Comparison of ENCODE assay signal across 37 cellular contexts in genomic region chr5:53856491-53856890, GRCh38.
"Had no signal": no experiment of that assay in that cellular context is flagged by ENCODE, and none has a peak within 500 bp of the region (broad histone marks: within the 10 kb centered on the region; RNA-seq: fewer than 3 reads in every experiment).

No MANE protein-coding gene starts in this region.

- H3K27me3 ChIP-seq: body of pancreas, brain microvascular endothelial cell, breast epithelium, cardiac muscle cell had no signal

- ATAC-seq: activated CD8-positive, alpha-beta memory T cell treated with anti-CD3 and anti-CD28 coated beads, Interleukin-2, amount 10 ng/mL, durations not matched to agents 7 days and 5 days; activated CD8-positive, alpha-beta T cell treated with anti-CD3 and anti-CD28 coated beads, Interleukin-2, amount 10 ng/mL, durations not matched to agents 7 days and 5 days; activated naive CD8-positive, alpha-beta T cell treated with anti-CD3 and anti-CD28 coated beads, Interleukin-2, amount 50 U/mL, for 24 hours; body of pancreas; T-cell had no signal

- H3K27me3 Mint-ChIP-seq: activated CD4-positive, alpha-beta memory T cell treated with anti-CD3 and anti-CD28 coated beads, Interleukin-2, amount 10 ng/mL, durations not matched to agents 7 days and 5 days; activated CD4-positive, alpha-beta T cell treated with anti-CD3 and anti-CD28 coated beads, Interleukin-2, amount 10 ng/mL, durations not matched to agents 7 days and 5 days; activated CD8-positive, alpha-beta memory T cell treated with anti-CD3 and anti-CD28 coated beads, Interleukin-2, amount 10 ng/mL, durations not matched to agents 7 days and 5 days; activated naive CD4-positive, alpha-beta T cell treated with anti-CD3 and anti-CD28 coated beads, Interleukin-2, amount 10 ng/mL, durations not matched to agents 7 days and 5 days; activated naive CD8-positive, alpha-beta T cell treated with anti-CD3 and anti-CD28 coated beads, Interleukin-2, amount 10 ng/mL, durations not matched to agents 7 days and 5 days had no signal

- H3K4me1 ChIP-seq: body of pancreas, breast epithelium had no signal

- H3K36me3 ChIP-seq: brain microvascular endothelial cell, breast epithelium, cardiac muscle cell had no signal

- DNase-seq: activated B cell treated with CpG ODN at 0.5 μM for 24 hours; activated CD4-positive, alpha-beta memory T cell treated with anti-CD3 and anti-CD28 coated beads, Interleukin-2, amount 10 ng/mL, durations not matched to agents 7 days and 5 days; activated CD4-positive, alpha-beta T cell treated with anti-CD3 and anti-CD28 coated beads for 48 hours; activated CD4-positive, alpha-beta T cell treated with anti-CD3 and anti-CD28 coated beads, Interleukin-2, amount 10 ng/mL, durations not matched to agents 7 days and 5 days; activated CD4-positive, alpha-beta T cell treated with anti-CD3 and anti-CD28 coated beads, Interleukin-2, amount 50 U/mL, for 48 hours; activated CD4-positive, CD25-positive, alpha-beta regulatory T cell treated with anti-CD3 and anti-CD28 coated beads, Interleukin-2, amount 50 U/mL, for 72 hours; activated CD8-positive, alpha-beta memory T cell treated with anti-CD3 and anti-CD28 coated beads for 24 hours; activated CD8-positive, alpha-beta memory T cell treated with anti-CD3 and anti-CD28 coated beads, Interleukin-2, amount 10 ng/mL, durations not matched to agents 7 days and 5 days; activated CD8-positive, alpha-beta memory T cell treated with anti-CD3 and anti-CD28 coated beads, Interleukin-2, amount 50 U/mL, for 48 hours; activated CD8-positive, alpha-beta T cell treated with anti-CD3 and anti-CD28 coated beads, Interleukin-2, amount 10 ng/mL, durations not matched to agents 7 days and 5 days; activated effector memory CD4-positive, alpha-beta T cell treated with Interleukin-2 at 50 U/mL for 16 hours; activated gamma-delta T cell; activated naive CD4-positive, alpha-beta T cell treated with anti-CD3 and anti-CD28 coated beads, Interleukin-2, amount 10 ng/mL, durations not matched to agents 7 days and 5 days; activated naive CD4-positive, alpha-beta T cell treated with Interleukin-2 at 50 U/mL for 16 hours; activated naive CD8-positive, alpha-beta T cell treated with anti-CD3 and anti-CD28 coated beads, Interleukin-2, amount 10 ng/mL, durations not matched to agents 7 days and 5 days; activated naive CD8-positive, alpha-beta T cell treated with anti-CD3 and anti-CD28 coated beads, Interleukin-2, amount 50 U/mL, for 24 hours; activated T-cell treated with anti-CD3 and anti-CD28 coated beads, Interleukin-2, amount 50 U/mL, for 24 hours; activated T-cell treated with anti-CD3 and anti-CD28 coated beads, Interleukin-2, amount 50 U/mL, for 48 hours; amniotic stem cell; aorta; body of pancreas; brain microvascular endothelial cell; caudate nucleus; cerebellar nuclear complex; T-cell; T-helper 2 cell; T-helper 9 cell had no signal

- H3K4me3 ChIP-seq: body of pancreas, breast epithelium, cardiac muscle cell had no signal

- H3K4me3 Mint-ChIP-seq: activated B cell treated with CpG ODN at 0.5 μM for 24 hours; activated CD4-positive, alpha-beta memory T cell treated with anti-CD3 and anti-CD28 coated beads, Interleukin-2, amount 10 ng/mL, durations not matched to agents 7 days and 5 days; activated CD4-positive, alpha-beta T cell treated with anti-CD3 and anti-CD28 coated beads, Interleukin-2, amount 10 ng/mL, durations not matched to agents 7 days and 5 days; activated CD8-positive, alpha-beta memory T cell treated with anti-CD3 and anti-CD28 coated beads, Interleukin-2, amount 10 ng/mL, durations not matched to agents 7 days and 5 days; activated CD8-positive, alpha-beta T cell treated with anti-CD3 and anti-CD28 coated beads, Interleukin-2, amount 10 ng/mL, durations not matched to agents 7 days and 5 days; activated naive CD4-positive, alpha-beta T cell treated with anti-CD3 and anti-CD28 coated beads, Interleukin-2, amount 10 ng/mL, durations not matched to agents 7 days and 5 days; activated naive CD4-positive, alpha-beta T cell treated with anti-CD3 and anti-CD28 coated beads, Interleukin-2, amount 50 U/mL, for 24 hours; activated naive CD8-positive, alpha-beta T cell; activated naive CD8-positive, alpha-beta T cell treated with anti-CD3 and anti-CD28 coated beads, Interleukin-2, amount 10 ng/mL, durations not matched to agents 7 days and 5 days; activated naive CD8-positive, alpha-beta T cell treated with anti-CD3 and anti-CD28 coated beads, Interleukin-2, amount 50 U/mL, for 24 hours; activated T-cell treated with anti-CD3 and anti-CD28 coated beads, Interleukin-2, amount 50 U/mL, for 24 hours; central memory CD8-positive, alpha-beta T cell; T-cell; T-helper 2 cell treated with Interferon-gamma antibody and Interleukin-4, amounts not matched to agents 5 μg/mL and 100 μg/mL, for 36 hours had no signal

- H3K36me3 Mint-ChIP-seq: activated CD8-positive, alpha-beta memory T cell treated with anti-CD3 and anti-CD28 coated beads, Interleukin-2, amount 10 ng/mL, durations not matched to agents 7 days and 5 days; activated naive CD4-positive, alpha-beta T cell treated with anti-CD3 and anti-CD28 coated beads, Interleukin-2, amount 10 ng/mL, durations not matched to agents 7 days and 5 days; activated naive CD8-positive, alpha-beta T cell; activated naive CD8-positive, alpha-beta T cell treated with anti-CD3 and anti-CD28 coated beads, Interleukin-2, amount 10 ng/mL, durations not matched to agents 7 days and 5 days; T-cell had no signal

- H3K27ac Mint-ChIP-seq: activated B cell treated with CpG ODN at 0.5 μM for 24 hours; activated CD4-positive, alpha-beta memory T cell treated with anti-CD3 and anti-CD28 coated beads, Interleukin-2, amount 10 ng/mL, durations not matched to agents 7 days and 5 days; activated CD4-positive, alpha-beta T cell treated with anti-CD3 and anti-CD28 coated beads, Interleukin-2, amount 10 ng/mL, durations not matched to agents 7 days and 5 days; activated CD8-positive, alpha-beta memory T cell treated with anti-CD3 and anti-CD28 coated beads, Interleukin-2, amount 10 ng/mL, durations not matched to agents 7 days and 5 days; activated CD8-positive, alpha-beta T cell treated with anti-CD3 and anti-CD28 coated beads, Interleukin-2, amount 10 ng/mL, durations not matched to agents 7 days and 5 days; activated naive CD4-positive, alpha-beta T cell treated with anti-CD3 and anti-CD28 coated beads, Interleukin-2, amount 10 ng/mL, durations not matched to agents 7 days and 5 days; activated naive CD4-positive, alpha-beta T cell treated with anti-CD3 and anti-CD28 coated beads, Interleukin-2, amount 50 U/mL, for 24 hours; activated naive CD8-positive, alpha-beta T cell; activated naive CD8-positive, alpha-beta T cell treated with anti-CD3 and anti-CD28 coated beads, Interleukin-2, amount 10 ng/mL, durations not matched to agents 7 days and 5 days; activated naive CD8-positive, alpha-beta T cell treated with anti-CD3 and anti-CD28 coated beads, Interleukin-2, amount 50 U/mL, for 24 hours; activated T-cell treated with anti-CD3 and anti-CD28 coated beads, Interleukin-2, amount 50 U/mL, for 24 hours; activated T-helper 2 cell treated with anti-CD3 and anti-CD28 coated beads, Interferon-gamma antibody, Interleukin-2, Interleukin-4, amounts not matched to agents 10 μg/mL and 5 μg/mL and 100 μg/mL, durations not matched to agents 14 hours and 24 hours and 36 hours; T-cell; T-helper 2 cell treated with Interferon-gamma antibody and Interleukin-4, amounts not matched to agents 5 μg/mL and 100 μg/mL, for 36 hours had no signal

- H3K27ac ChIP-seq: body of pancreas, brain microvascular endothelial cell, breast epithelium, cardiac muscle cell, VCaP had no signal

- H3K9me3 ChIP-seq: body of pancreas had no signal

- FAIRE-seq: astrocyte, TTC549 had no signal

- H3K4me1 Mint-ChIP-seq: activated B cell treated with CpG ODN at 0.5 μM for 24 hours; activated CD4-positive, alpha-beta memory T cell treated with anti-CD3 and anti-CD28 coated beads, Interleukin-2, amount 10 ng/mL, durations not matched to agents 7 days and 5 days; activated CD4-positive, alpha-beta T cell treated with anti-CD3 and anti-CD28 coated beads, Interleukin-2, amount 10 ng/mL, durations not matched to agents 7 days and 5 days; activated CD8-positive, alpha-beta memory T cell treated with anti-CD3 and anti-CD28 coated beads, Interleukin-2, amount 10 ng/mL, durations not matched to agents 7 days and 5 days; activated naive CD4-positive, alpha-beta T cell treated with anti-CD3 and anti-CD28 coated beads, Interleukin-2, amount 10 ng/mL, durations not matched to agents 7 days and 5 days; activated naive CD4-positive, alpha-beta T cell treated with anti-CD3 and anti-CD28 coated beads, Interleukin-2, amount 50 U/mL, for 24 hours; activated naive CD8-positive, alpha-beta T cell treated with anti-CD3 and anti-CD28 coated beads, Interleukin-2, amount 10 ng/mL, durations not matched to agents 7 days and 5 days; activated naive CD8-positive, alpha-beta T cell treated with anti-CD3 and anti-CD28 coated beads, Interleukin-2, amount 50 U/mL, for 24 hours; central memory CD8-positive, alpha-beta T cell; T-cell had no signal
